Comparison of ENCODE assay signal across 1 cellular context in the genomic region with DNA sequence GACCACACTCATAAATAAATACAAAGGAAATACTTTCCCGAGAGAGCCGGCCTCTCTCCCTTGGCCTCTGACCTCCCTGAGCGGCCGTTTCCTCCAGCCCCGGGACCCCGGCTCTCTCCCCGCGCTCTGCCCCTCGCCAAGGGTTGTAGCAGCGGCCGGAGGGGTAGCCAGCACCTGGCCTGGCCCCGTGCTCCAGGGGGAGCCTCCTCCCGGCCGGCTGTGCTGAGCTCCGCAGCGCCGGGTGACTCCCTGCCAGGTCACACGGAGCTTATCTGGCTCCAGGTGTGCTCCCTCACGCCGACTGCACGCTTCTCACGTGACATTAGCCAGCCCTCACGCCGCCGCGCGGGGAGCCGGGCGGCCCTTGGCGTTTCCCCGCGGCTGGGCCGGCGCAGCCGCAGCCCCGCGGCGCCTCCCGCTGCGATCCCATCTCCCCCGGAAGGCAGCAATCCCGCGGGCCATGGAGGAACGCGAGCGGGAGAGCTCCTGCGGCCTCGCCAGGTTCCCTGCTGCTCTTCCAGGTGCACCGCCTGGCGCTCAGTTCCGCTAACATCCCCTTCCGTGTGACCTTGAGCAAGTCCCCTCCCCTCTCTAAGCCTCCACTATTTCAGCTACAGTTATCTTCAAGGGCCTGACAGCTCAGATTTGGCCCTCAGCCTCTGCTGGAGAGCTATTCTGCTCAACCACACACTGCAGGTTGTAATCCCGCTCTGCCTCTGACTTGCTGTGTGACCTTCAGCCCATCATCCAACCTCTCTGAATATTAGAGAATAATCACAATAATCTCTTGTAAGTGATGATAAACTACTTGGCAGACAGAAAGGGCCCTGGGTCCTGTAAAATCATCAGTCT.
TF ChIP-seq lines count a peak whose summit lies in the region.

No MANE protein-coding gene starts in this region.

TF ChIP-seq in HepG2, 621 proteins besides CTCF, POLR2A, EP300 and RAD21 (continued from another document and continues in another):
- TF ChIP-seq, protein P1, sequence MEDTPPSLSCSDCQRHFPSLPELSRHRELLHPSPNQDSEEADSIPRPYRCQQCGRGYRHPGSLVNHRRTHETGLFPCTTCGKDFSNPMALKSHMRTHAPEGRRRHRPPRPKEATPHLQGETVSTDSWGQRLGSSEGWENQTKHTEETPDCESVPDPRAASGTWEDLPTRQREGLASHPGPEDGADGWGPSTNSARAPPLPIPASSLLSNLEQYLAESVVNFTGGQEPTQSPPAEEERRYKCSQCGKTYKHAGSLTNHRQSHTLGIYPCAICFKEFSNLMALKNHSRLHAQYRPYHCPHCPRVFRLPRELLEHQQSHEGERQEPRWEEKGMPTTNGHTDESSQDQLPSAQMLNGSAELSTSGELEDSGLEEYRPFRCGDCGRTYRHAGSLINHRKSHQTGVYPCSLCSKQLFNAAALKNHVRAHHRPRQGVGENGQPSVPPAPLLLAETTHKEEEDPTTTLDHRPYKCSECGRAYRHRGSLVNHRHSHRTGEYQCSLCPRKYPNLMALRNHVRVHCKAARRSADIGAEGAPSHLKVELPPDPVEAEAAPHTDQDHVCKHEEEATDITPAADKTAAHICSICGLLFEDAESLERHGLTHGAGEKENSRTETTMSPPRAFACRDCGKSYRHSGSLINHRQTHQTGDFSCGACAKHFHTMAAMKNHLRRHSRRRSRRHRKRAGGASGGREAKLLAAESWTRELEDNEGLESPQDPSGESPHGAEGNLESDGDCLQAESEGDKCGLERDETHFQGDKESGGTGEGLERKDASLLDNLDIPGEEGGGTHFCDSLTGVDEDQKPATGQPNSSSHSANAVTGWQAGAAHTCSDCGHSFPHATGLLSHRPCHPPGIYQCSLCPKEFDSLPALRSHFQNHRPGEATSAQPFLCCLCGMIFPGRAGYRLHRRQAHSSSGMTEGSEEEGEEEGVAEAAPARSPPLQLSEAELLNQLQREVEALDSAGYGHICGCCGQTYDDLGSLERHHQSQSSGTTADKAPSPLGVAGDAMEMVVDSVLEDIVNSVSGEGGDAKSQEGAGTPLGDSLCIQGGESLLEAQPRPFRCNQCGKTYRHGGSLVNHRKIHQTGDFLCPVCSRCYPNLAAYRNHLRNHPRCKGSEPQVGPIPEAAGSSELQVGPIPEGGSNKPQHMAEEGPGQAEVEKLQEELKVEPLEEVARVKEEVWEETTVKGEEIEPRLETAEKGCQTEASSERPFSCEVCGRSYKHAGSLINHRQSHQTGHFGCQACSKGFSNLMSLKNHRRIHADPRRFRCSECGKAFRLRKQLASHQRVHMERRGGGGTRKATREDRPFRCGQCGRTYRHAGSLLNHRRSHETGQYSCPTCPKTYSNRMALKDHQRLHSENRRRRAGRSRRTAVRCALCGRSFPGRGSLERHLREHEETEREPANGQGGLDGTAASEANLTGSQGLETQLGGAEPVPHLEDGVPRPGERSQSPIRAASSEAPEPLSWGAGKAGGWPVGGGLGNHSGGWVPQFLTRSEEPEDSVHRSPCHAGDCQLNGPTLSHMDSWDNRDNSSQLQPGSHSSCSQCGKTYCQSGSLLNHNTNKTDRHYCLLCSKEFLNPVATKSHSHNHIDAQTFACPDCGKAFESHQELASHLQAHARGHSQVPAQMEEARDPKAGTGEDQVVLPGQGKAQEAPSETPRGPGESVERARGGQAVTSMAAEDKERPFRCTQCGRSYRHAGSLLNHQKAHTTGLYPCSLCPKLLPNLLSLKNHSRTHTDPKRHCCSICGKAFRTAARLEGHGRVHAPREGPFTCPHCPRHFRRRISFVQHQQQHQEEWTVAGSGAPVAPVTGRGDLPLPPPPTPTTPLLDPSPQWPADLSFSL (CRISPR knock-in tag; IDR thresholded peaks at IDR 0.05) = no peak
- TF ChIP-seq SRF (IDR thresholded peaks at IDR 0.05; ENCODE audit: low read depth, low read length) (no peak), ZNF251 (CRISPR knock-in tag; IDR thresholded peaks at IDR 0.05) (no peak), CCDC6 (CRISPR knock-in tag; IDR thresholded peaks at IDR 0.05) (peak; percentile 60; the same call in 1 of the 2 replicates), MYC (CRISPR knock-in tag; IDR thresholded peaks at IDR 0.05; ENCODE audit: borderline replicate concordance) (peak; percentile 88), ZNF775 (CRISPR knock-in tag; IDR thresholded peaks at IDR 0.05; ENCODE audit: borderline replicate concordance) (no peak), CREM (IDR thresholded peaks at IDR 0.05) (no peak; the same call in 1 of the 2 replicates), CREM (CRISPR knock-in tag; IDR thresholded peaks at IDR 0.05) (no peak), ZNF720 (CRISPR knock-in tag; IDR thresholded peaks at IDR 0.05) (no peak), CENPX (CRISPR knock-in tag; IDR thresholded peaks at IDR 0.05) (no peak), ZNF468 (CRISPR knock-in tag; IDR thresholded peaks at IDR 0.05) (no peak), MATR3 (CRISPR knock-in tag; IDR thresholded peaks at IDR 0.05) (no peak), SRSF1 (optimal IDR thresholded peaks at IDR 0.05; ENCODE audit: low read depth, low read length) (no peak), ELF3 (CRISPR knock-in tag; IDR thresholded peaks at IDR 0.05) (peak; percentile 86), ZNF496 (CRISPR knock-in tag; IDR thresholded peaks at IDR 0.05; ENCODE audit: insufficient replicate concordance) (no peak), ZNF746 (CRISPR knock-in tag; IDR thresholded peaks at IDR 0.05) (peak; percentile 88; the same call in 1 of the 2 replicates), FOXC1 (CRISPR knock-in tag; IDR thresholded peaks at IDR 0.05; ENCODE audit: borderline replicate concordance) (no peak; the same call in 1 of the 2 replicates), ZNF20 (CRISPR knock-in tag; IDR thresholded peaks at IDR 0.05) (no peak), ZNF776 (CRISPR knock-in tag; IDR thresholded peaks at IDR 0.05) (peak; percentile 64; the same call in 1 of the 2 replicates), KLF13 (CRISPR knock-in tag; IDR thresholded peaks at IDR 0.05) (no peak), ZNF790 (CRISPR knock-in tag; IDR thresholded peaks at IDR 0.05; ENCODE audit: borderline replicate concordance) (peak; percentile 41; the same call in 1 of the 2 replicates), RFXAP (CRISPR knock-in tag; IDR thresholded peaks at IDR 0.05; ENCODE audit: borderline replicate concordance) (no peak), SP140L (CRISPR knock-in tag; IDR thresholded peaks at IDR 0.05; ENCODE audit: borderline replicate concordance) (no peak), HDAC6 (IDR thresholded peaks at IDR 0.05; ENCODE audit: low read depth, low read length) (no peak), U2AF2 (IDR thresholded peaks at IDR 0.05; ENCODE audit: low read depth, low read length) (no peak), WIZ (CRISPR knock-in tag; IDR thresholded peaks at IDR 0.05) (no peak), ZSCAN30 (CRISPR knock-in tag; IDR thresholded peaks at IDR 0.05) (no peak), ZNF232 (CRISPR knock-in tag; IDR thresholded peaks at IDR 0.05; ENCODE audit: borderline replicate concordance) (peak; percentile 17; the same call in 1 of the 2 replicates), NR2C2 (CRISPR knock-in tag; IDR thresholded peaks at IDR 0.05; ENCODE audit: borderline replicate concordance) (peak; percentile 75; the same call in 1 of the 2 replicates), SMC3 (IDR thresholded peaks at IDR 0.05; ENCODE audit: low read length) (no peak), RAD51 (IDR thresholded peaks at IDR 0.05; ENCODE audit: borderline replicate concordance) (no peak), IKZF4 (CRISPR knock-in tag; IDR thresholded peaks at IDR 0.05; ENCODE audit: borderline replicate concordance, low read depth, not compliant biosample characterization) (peak; percentile 76), MAFF (IDR thresholded peaks at IDR 0.05; ENCODE audit: low read depth, low read length) (no peak), ZNF180 (CRISPR knock-in tag; IDR thresholded peaks at IDR 0.05; ENCODE audit: borderline replicate concordance, low read depth) (no peak), NCOR1 (IDR thresholded peaks at IDR 0.05; ENCODE audit: borderline replicate concordance, low read length) (no peak; the same call in 1 of the 2 replicates), MZF1 (CRISPR knock-in tag; IDR thresholded peaks at IDR 0.05; ENCODE audit: borderline replicate concordance) (no peak)
- TF ChIP-seq, protein P2, sequence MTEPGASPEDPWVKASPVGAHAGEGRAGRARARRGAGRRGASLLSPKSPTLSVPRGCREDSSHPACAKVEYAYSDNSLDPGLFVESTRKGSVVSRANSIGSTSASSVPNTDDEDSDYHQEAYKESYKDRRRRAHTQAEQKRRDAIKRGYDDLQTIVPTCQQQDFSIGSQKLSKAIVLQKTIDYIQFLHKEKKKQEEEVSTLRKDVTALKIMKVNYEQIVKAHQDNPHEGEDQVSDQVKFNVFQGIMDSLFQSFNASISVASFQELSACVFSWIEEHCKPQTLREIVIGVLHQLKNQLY (CRISPR knock-in tag; IDR thresholded peaks at IDR 0.05) = peak; percentile 49; the same call in 1 of the 2 replicates
- TF ChIP-seq, protein P3, sequence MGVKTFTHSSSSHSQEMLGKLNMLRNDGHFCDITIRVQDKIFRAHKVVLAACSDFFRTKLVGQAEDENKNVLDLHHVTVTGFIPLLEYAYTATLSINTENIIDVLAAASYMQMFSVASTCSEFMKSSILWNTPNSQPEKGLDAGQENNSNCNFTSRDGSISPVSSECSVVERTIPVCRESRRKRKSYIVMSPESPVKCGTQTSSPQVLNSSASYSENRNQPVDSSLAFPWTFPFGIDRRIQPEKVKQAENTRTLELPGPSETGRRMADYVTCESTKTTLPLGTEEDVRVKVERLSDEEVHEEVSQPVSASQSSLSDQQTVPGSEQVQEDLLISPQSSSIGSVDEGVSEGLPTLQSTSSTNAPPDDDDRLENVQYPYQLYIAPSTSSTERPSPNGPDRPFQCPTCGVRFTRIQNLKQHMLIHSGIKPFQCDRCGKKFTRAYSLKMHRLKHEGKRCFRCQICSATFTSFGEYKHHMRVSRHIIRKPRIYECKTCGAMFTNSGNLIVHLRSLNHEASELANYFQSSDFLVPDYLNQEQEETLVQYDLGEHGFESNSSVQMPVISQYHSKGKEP (CRISPR knock-in tag; IDR thresholded peaks at IDR 0.05) = no peak; the same call in 1 of the 2 replicates
- TF ChIP-seq, protein P4, sequence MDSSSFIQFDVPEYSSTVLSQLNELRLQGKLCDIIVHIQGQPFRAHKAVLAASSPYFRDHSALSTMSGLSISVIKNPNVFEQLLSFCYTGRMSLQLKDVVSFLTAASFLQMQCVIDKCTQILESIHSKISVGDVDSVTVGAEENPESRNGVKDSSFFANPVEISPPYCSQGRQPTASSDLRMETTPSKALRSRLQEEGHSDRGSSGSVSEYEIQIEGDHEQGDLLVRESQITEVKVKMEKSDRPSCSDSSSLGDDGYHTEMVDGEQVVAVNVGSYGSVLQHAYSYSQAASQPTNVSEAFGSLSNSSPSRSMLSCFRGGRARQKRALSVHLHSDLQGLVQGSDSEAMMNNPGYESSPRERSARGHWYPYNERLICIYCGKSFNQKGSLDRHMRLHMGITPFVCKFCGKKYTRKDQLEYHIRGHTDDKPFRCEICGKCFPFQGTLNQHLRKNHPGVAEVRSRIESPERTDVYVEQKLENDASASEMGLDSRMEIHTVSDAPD (CRISPR knock-in tag; IDR thresholded peaks at IDR 0.05) = 0 out of 2 replicates have a peak, but pooled peaks have one; percentile 71
- TF ChIP-seq, protein P5, sequence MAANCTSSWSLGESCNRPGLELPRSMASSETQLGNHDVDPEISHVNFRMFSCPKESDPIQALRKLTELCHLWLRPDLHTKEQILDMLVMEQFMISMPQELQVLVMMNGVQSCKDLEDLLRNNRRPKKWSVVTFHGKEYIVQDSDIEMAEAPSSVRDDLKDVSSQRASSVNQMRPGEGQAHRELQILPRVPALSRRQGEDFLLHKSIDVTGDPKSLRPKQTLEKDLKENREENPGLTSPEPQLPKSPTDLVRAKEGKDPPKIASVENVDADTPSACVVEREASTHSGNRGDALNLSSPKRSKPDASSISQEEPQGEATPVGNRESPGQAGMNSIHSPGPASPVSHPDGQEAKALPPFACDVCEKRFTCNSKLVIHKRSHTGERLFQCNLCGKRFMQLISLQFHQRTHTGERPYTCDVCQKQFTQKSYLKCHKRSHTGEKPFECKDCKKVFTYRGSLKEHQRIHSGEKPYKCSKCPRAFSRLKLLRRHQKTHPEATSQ (CRISPR knock-in tag; IDR thresholded peaks at IDR 0.05; ENCODE audit: borderline replicate concordance) = no peak
- TF ChIP-seq, protein P6, sequence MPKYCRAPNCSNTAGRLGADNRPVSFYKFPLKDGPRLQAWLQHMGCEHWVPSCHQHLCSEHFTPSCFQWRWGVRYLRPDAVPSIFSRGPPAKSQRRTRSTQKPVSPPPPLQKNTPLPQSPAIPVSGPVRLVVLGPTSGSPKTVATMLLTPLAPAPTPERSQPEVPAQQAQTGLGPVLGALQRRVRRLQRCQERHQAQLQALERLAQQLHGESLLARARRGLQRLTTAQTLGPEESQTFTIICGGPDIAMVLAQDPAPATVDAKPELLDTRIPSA (CRISPR knock-in tag; IDR thresholded peaks at IDR 0.05; ENCODE audit: borderline replicate concordance) = no peak
- TF ChIP-seq, protein P7, sequence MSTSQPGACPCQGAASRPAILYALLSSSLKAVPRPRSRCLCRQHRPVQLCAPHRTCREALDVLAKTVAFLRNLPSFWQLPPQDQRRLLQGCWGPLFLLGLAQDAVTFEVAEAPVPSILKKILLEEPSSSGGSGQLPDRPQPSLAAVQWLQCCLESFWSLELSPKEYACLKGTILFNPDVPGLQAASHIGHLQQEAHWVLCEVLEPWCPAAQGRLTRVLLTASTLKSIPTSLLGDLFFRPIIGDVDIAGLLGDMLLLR (CRISPR knock-in tag; IDR thresholded peaks at IDR 0.05) = peak; percentile 72; the same call in 1 of the 2 replicates
- TF ChIP-seq, protein P8, sequence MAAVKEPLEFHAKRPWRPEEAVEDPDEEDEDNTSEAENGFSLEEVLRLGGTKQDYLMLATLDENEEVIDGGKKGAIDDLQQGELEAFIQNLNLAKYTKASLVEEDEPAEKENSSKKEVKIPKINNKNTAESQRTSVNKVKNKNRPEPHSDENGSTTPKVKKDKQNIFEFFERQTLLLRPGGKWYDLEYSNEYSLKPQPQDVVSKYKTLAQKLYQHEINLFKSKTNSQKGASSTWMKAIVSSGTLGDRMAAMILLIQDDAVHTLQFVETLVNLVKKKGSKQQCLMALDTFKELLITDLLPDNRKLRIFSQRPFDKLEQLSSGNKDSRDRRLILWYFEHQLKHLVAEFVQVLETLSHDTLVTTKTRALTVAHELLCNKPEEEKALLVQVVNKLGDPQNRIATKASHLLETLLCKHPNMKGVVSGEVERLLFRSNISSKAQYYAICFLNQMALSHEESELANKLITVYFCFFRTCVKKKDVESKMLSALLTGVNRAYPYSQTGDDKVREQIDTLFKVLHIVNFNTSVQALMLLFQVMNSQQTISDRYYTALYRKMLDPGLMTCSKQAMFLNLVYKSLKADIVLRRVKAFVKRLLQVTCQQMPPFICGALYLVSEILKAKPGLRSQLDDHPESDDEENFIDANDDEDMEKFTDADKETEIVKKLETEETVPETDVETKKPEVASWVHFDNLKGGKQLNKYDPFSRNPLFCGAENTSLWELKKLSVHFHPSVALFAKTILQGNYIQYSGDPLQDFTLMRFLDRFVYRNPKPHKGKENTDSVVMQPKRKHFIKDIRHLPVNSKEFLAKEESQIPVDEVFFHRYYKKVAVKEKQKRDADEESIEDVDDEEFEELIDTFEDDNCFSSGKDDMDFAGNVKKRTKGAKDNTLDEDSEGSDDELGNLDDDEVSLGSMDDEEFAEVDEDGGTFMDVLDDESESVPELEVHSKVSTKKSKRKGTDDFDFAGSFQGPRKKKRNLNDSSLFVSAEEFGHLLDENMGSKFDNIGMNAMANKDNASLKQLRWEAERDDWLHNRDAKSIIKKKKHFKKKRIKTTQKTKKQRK (IDR thresholded peaks at IDR 0.05; ENCODE audit: low read length) = no peak
